ENCODE assay signal across 1 cellular context in the genomic region with DNA sequence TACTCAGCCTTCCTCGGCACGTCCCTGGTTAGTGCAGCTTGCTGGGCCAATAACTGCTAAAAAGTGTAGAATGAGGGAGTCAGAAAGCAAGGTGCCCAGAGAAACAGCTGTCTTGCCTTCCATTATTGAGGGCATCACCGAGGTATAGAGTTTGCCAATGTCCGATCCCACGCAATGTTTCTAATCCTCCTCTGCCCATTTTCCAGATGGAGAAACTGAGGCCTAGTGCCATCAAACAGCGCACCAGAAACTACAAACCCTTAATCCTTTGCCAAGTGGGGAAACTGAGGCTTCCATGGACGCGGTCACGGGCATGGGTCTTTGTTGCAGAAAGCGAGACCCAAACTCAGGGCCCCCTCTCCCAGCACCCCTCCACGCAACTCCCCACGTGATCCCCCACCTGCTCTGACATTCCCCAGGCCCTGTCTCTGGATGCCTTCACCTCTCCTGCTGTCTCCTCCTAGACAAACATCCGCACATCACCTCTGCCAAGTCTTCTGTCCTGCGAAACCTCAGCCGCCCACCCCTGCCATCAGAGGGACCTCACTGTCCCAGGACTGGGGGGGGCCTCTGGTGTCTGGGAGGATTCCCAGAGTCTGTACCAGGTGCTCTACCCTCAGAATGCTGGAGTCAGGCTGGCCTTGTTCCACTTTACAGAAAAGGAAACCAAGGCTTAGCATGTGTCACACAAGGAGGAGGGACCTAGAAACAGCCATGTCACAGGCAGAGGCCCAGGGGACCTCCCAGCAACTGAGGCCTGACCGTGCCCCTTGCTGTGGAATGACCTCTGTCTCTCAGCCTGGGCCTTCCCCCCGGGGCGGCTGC.
TF ChIP-seq lines count a peak whose summit lies in the region.

No MANE protein-coding gene starts in this region.

TF ChIP-seq in H1, 55 proteins besides CTCF, POLR2A, EP300 and RAD21:
- peak; percentile 77; the same call in 1 of the 2 replicates for TF ChIP-seq KDM1A (IDR thresholded peaks at IDR 0.05; ENCODE audit: borderline replicate concordance, low read length)
- no peak for TF ChIP-seq BRCA1 (IDR thresholded peaks at IDR 0.05; ENCODE audit: low read depth, low read length)
TF ChIP-seq in H1: peak in this region for 1.
